10 cellular contexts compared by ENCODE assay signal in genomic region chr19:17468302-17469091, GRCh38. TPM values are rescaled to one million over a fixed set of nuclear protein-coding genes. Genes with fewer than 3 reads are reported as not detected.
DNase-seq lines count a peak whose midpoint lies in the region; ATAC-seq and TF ChIP-seq lines count a peak whose summit lies in the region.
"Had no signal": no experiment of that assay in that cellular context is flagged by ENCODE, and none has a peak within 500 bp of the region (broad histone marks: within the 10 kb centered on the region; RNA-seq: fewer than 3 reads in every experiment).

No MANE protein-coding gene starts in this region.

- H3K9me3 Mint-ChIP-seq in T-helper 1 cell treated with Interleukin-12 subunit alpha and Interleukin-12 subunit beta and Interleukin-4 antibody, amounts not matched to agents 30 μg/mL and 1 μg/mL, for 36 hours: no peaks in the 10 kb centered on the region
- H3K9me3 Mint-ChIP-seq in central memory CD8-positive, alpha-beta T cell: no peaks in the 10 kb centered on the region

- peaks cover 4% of the 10 kb centered on the region for H3K27me3 Mint-ChIP-seq in T-helper 1 cell treated with Interleukin-12 subunit alpha and Interleukin-12 subunit beta and Interleukin-4 antibody, amounts not matched to agents 30 μg/mL and 1 μg/mL, for 36 hours (ENCODE audit: low read depth)
- no peaks in the 10 kb centered on the region for H3K27me3 Mint-ChIP-seq in central memory CD8-positive, alpha-beta T cell

- no peak overlapping the region for H3K4me3 ChIP-seq in lower leg skin (ENCODE audit: low read depth, poor library complexity, severe bottlenecking)
- no peak overlapping the region for H3K4me3 ChIP-seq in thymus (ENCODE audit: low read length)

- no peak for TF ChIP-seq POLR2A in lower leg skin (IDR thresholded peaks at IDR 0.05)

- DNase-seq in T-helper 1 cell (no peak), lower leg skin (ENCODE audit: low spot score in 2 of 2) (peak; percentile 52 to 94)
- no peak for DNase-seq in central memory CD8-positive, alpha-beta T cell (ENCODE audit: low spot score in 2 of 2)

- H3K36me3 ChIP-seq in thymus (ENCODE audit: control insufficient read depth, insufficient read depth): no peaks in the 10 kb centered on the region

- TF ChIP-seq CTCF in lower leg skin (IDR thresholded peaks at IDR 0.05): no peak

- H3K4me1 Mint-ChIP-seq in T-helper 1 cell treated with Interleukin-12 subunit alpha and Interleukin-12 subunit beta and Interleukin-4 antibody, amounts not matched to agents 30 μg/mL and 1 μg/mL, for 36 hours (ENCODE audit: low read depth): peaks cover 29% of the 10 kb centered on the region
- H3K4me1 Mint-ChIP-seq in central memory CD8-positive, alpha-beta T cell: peaks cover 39% of the 10 kb centered on the region

- peak overlapping the region; percentile 68 for H3K27ac ChIP-seq in thymus (ENCODE audit: low read depth)

- ATAC-seq in central memory CD8-positive, alpha-beta T cell (replicated peaks; ENCODE audit: extremely low read depth, poor library complexity, severe bottlenecking): no peak
- ATAC-seq in HG02884 (IDR thresholded peaks at IDR 0.05; ENCODE audit: unreplicated experiment) (no peak), HG03571 (IDR thresholded peaks at IDR 0.05; ENCODE audit: unreplicated experiment) (no peak), HG03521 (IDR thresholded peaks at IDR 0.05; ENCODE audit: unreplicated experiment) (no peak)

- H3K9me3 ChIP-seq in thymus (ENCODE audit: control insufficient read depth): no peaks in the 10 kb centered on the region

- WGBS in lower leg skin, 2 donors: 36% methylated on average over 25 of the region's 25 CpGs
- WGBS in thymus: 88% methylated on average over 25 of the region's 25 CpGs

- intact Hi-C loops in lower leg skin (cut with DNase I; ENCODE audit: low total_unique reads): loop anchor here (10.0 kb wide), 1 partner anchor 74 kb away; the partner anchor contains the start of gene CCDC194

- H3K4me1 ChIP-seq in thymus (ENCODE audit: control insufficient read depth, insufficient read depth, low read length): peaks cover 12% of the 10 kb centered on the region

- peak overlapping the region; percentile 96 for H3K4me3 Mint-ChIP-seq in T-helper 1 cell treated with Interleukin-12 subunit alpha and Interleukin-12 subunit beta and Interleukin-4 antibody, amounts not matched to agents 30 μg/mL and 1 μg/mL, for 36 hours
- H3K4me3 Mint-ChIP-seq in central memory CD8-positive, alpha-beta T cell: peak overlapping the region; percentile 91

- peak overlapping the region; percentile 24 for H3K27ac Mint-ChIP-seq in T-helper 1 cell treated with Interleukin-12 subunit alpha and Interleukin-12 subunit beta and Interleukin-4 antibody, amounts not matched to agents 30 μg/mL and 1 μg/mL, for 36 hours
- H3K27ac Mint-ChIP-seq in central memory CD8-positive, alpha-beta T cell (ENCODE audit: low read depth): peak overlapping the region; percentile 86

- peaks cover 2% of the 10 kb centered on the region for H3K27me3 ChIP-seq in thymus (ENCODE audit: control insufficient read depth, insufficient read depth)

- no peaks in the 10 kb centered on the region for H3K36me3 Mint-ChIP-seq in T-helper 1 cell treated with Interleukin-12 subunit alpha and Interleukin-12 subunit beta and Interleukin-4 antibody, amounts not matched to agents 30 μg/mL and 1 μg/mL, for 36 hours (ENCODE audit: low read depth)
- peaks cover 11% of the 10 kb centered on the region for H3K36me3 Mint-ChIP-seq in central memory CD8-positive, alpha-beta T cell (ENCODE audit: insufficient read depth)
- H3K36me3 Mint-ChIP-seq: CD14-positive monocyte had no signal

RNA-seq across cellular contexts. Expression of gene SLC27A1, which starts 1.8 kb away (rescaled TPM):
- 10 to 100 TPM; 30.6 to 58.2 (median 43.6) TPM for total RNA-seq in lower leg skin
- polyA plus RNA-seq in thymus: 11.9 TPM

RNA-seq across cellular contexts. Expression of gene NXNL1, which starts 7.8 kb away (rescaled TPM):
- not detected for total RNA-seq in lower leg skin
- not detected for polyA plus RNA-seq in thymus
- total RNA-seq: renal cortical epithelial cell had no signal
- polyA plus RNA-seq: CD14-positive monocyte had no signal

RNA-seq across cellular contexts. Expression of gene TMEM221, which starts 20.0 kb away (rescaled TPM):
- total RNA-seq in lower leg skin: 1 to 10 TPM in 1 of 4 donors, under 1 TPM in 2, not detected in 1; 0.42 to 1.3 (median 0.61) TPM
- 3.2 TPM for polyA plus RNA-seq in thymus
- polyA plus RNA-seq: CD14-positive monocyte had no signal

RNA-seq across cellular contexts. Expression of gene PGLS, which starts 43.0 kb away (rescaled TPM):
- total RNA-seq in lower leg skin: 100 to 1,000 TPM; 107 to 130 (median 117) TPM
- 73.5 TPM for polyA plus RNA-seq in thymus

RNA-seq across cellular contexts. Expression of gene MVB12A, which starts 48.6 kb away (rescaled TPM):
- 10 to 100 TPM; 66.8 to 86.4 (median 75.6) TPM for total RNA-seq in lower leg skin
- 56.8 TPM for polyA plus RNA-seq in thymus

Comparison
In these comparisons a context has a peak if more than half of its experiments do, and no peak if none do; other contexts are left out.
1. DNase-seq: peak in lower leg skin (2 of 2); none in T-helper 1 cell (0 of 5) and central memory CD8-positive, alpha-beta T cell (0 of 2).